Comparison of ENCODE assay signal across 8 cellular contexts in the genomic region with DNA sequence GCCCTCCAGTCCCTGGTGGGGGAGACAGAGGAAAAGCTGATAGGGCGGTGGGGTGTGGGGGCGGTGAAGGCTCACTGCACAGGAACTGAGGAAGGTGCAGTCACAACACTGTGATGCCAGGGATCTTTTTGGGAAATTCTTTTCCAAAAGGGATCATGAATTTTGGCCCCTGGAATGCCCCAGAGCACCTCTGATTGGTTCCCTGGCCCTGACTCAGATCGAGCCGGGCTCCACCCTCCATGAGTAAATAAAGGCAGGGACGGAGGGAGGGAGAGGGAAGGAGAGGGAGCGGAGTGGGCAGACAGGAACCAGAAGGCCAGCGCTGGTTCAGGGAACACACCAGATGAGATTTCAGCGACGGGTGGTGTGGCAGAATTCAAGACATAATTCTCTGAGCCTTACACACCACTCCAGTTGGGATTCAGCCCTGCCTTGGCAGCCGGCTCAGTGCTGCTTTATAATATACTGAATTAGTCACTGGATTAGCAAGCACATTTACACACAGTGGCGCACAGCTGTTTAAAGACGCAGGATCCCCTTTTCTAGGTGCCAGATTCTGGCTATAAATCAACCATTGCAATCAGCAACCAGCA.
DNase-seq lines count a peak whose midpoint lies in the region; ATAC-seq and TF ChIP-seq lines count a peak whose summit lies in the region.

No MANE protein-coding gene starts in this region.

- peak overlapping the region; percentile 81 to 93 for H3K27ac ChIP-seq in right atrium auricular region
- peak overlapping the region; percentile 80 to 87 (median 82) for H3K27ac ChIP-seq in sigmoid colon

- WGBS in sigmoid colon, 2 donors, result 13 to 15% methylated on average over 12 of the region's 12 CpGs

- TF ChIP-seq POLR2A in sigmoid colon (IDR thresholded peaks at IDR 0.05), result peak; percentile 27 to 49

- TF ChIP-seq CTCF in right atrium auricular region (IDR thresholded peaks at IDR 0.05) (no peak), sigmoid colon (IDR thresholded peaks at IDR 0.05) (no peak)

- H3K4me3 Mint-ChIP-seq in activated naive CD8-positive, alpha-beta T cell, result peak overlapping the region; percentile 97

- no peaks in the 10 kb centered on the region for H3K9me3 ChIP-seq in right atrium auricular region
- H3K9me3 ChIP-seq in sigmoid colon, result no peaks in the 10 kb centered on the region

- peak; percentile 94 for DNase-seq in ELR (ENCODE audit: low read depth)
- DNase-seq in NCI-H2081 treated with DMSO at 0.1 percent for 48 hours (lab: John Stamatoyannopoulos, UW), result peak; percentile 35
- peak; percentile 96 for DNase-seq in right atrium auricular region (ENCODE audit: low spot score)
- DNase-seq in sigmoid colon, result peak; percentile 96
- DNase-seq in KG1 (lab: John Stamatoyannopoulos, UW), result no peak

- peak in 1 of 4 donors; percentile 20 for TF ChIP-seq EP300 in sigmoid colon (IDR thresholded peaks at IDR 0.05)

- peak overlapping the region; percentile 99 for H3K27ac Mint-ChIP-seq in activated naive CD8-positive, alpha-beta T cell

- intact Hi-C loops in sigmoid colon (cut with DNase I), result no loop called here

- no peaks in the 10 kb centered on the region for H3K36me3 ChIP-seq in right atrium auricular region
- no peaks in the 10 kb centered on the region for H3K36me3 ChIP-seq in sigmoid colon

- H3K27me3 ChIP-seq in right atrium auricular region, result no peaks in the 10 kb centered on the region
- H3K27me3 ChIP-seq in sigmoid colon, result no peaks in the 10 kb centered on the region

- peaks cover 99% of the 10 kb centered on the region for H3K4me1 Mint-ChIP-seq in activated naive CD8-positive, alpha-beta T cell (ENCODE audit: low read depth)

- H3K27me3 Mint-ChIP-seq in activated naive CD8-positive, alpha-beta T cell, result no peaks in the 10 kb centered on the region

- H3K4me3 ChIP-seq in right atrium auricular region (peak overlapping the region; percentile 25 to 33), sigmoid colon (peak overlapping the region in 3 of 4 donors; percentile 18 to 33 (median 24))

- no peaks in the 10 kb centered on the region for H3K9me3 Mint-ChIP-seq in activated naive CD8-positive, alpha-beta T cell (ENCODE audit: low read depth)

- peaks cover 3% of the 10 kb centered on the region for H3K36me3 Mint-ChIP-seq in activated naive CD8-positive, alpha-beta T cell

- H3K4me1 ChIP-seq in right atrium auricular region, result peaks cover 0 to 94% of the 10 kb centered on the region in 2 donors
- H3K4me1 ChIP-seq in sigmoid colon, result peaks cover 0 to 82% (median 62%) of the 10 kb centered on the region in 4 donors

- ATAC-seq in GM18502 (IDR thresholded peaks at IDR 0.05; ENCODE audit: poor library complexity, unreplicated experiment), result no peak
- ATAC-seq in GM18858 (IDR thresholded peaks at IDR 0.05; ENCODE audit: unreplicated experiment), result no peak
